ENCODE assay signal across 9 cellular contexts in genomic region chr20:52105573-52106422, GRCh38.
DNase-seq lines count a peak whose midpoint lies in the region; ATAC-seq, FAIRE-seq and TF ChIP-seq lines count a peak whose summit lies in the region.
"Had no signal": no experiment of that assay in that cellular context is flagged by ENCODE, and none has a peak within 500 bp of the region (broad histone marks: within the 10 kb centered on the region; RNA-seq: fewer than 3 reads in every experiment).

No MANE protein-coding gene starts in this region.

- no peak for DNase-seq in HTR-8/SVneo (ENCODE audit: insufficient read length, low spot score)
- no peak for DNase-seq in coronary artery (ENCODE audit: low spot score)
- DNase-seq in mesenchymal stem cell, result peak; percentile 38
- DNase-seq in vagina (ENCODE audit: extremely low spot score in 2 of 2), result no peak
- DNase-seq in GM12892 (ENCODE audit: insufficient read length), result no peak

- H3K4me2 ChIP-seq in mesenchymal stem cell (ENCODE audit: low read length, poor library complexity, severe bottlenecking), result peak overlapping the region; percentile 93

- H3K36me3 ChIP-seq in mesenchymal stem cell (ENCODE audit: control insufficient read depth in 1 of 2, insufficient read depth in 2 of 2, low read depth in 1 of 2, low read length in 2 of 2) (no peaks in the 10 kb centered on the region), vagina (no peaks in the 10 kb centered on the region)

- H3K9me3 ChIP-seq in mesenchymal stem cell (ENCODE audit: control insufficient read depth, low read length), result no peaks in the 10 kb centered on the region
- no peaks in the 10 kb centered on the region for H3K9me3 ChIP-seq in vagina

- no peak overlapping the region for H4K91ac ChIP-seq in mesenchymal stem cell (ENCODE audit: low read length)

- peak overlapping the region; percentile 55 for H3K9ac ChIP-seq in mesenchymal stem cell (ENCODE audit: low read length)

- H3K4ac ChIP-seq in mesenchymal stem cell (ENCODE audit: low read depth in 1 of 2, low read length in 2 of 2), result no peak overlapping the region

- peak; percentile 49 for FAIRE-seq in HTR-8/SVneo (lab: Jason Lieb, UNC)
- no peak for FAIRE-seq in GM12892 (lab: Jason Lieb, UNC)
- FAIRE-seq: GM18507 had no signal

- TF ChIP-seq POLR2A in vagina (IDR thresholded peaks at IDR 0.05) (no peak), GM12892 (IDR thresholded peaks at IDR 0.05; ENCODE audit: low read depth, low read length) (no peak)

- H2AFZ ChIP-seq in mesenchymal stem cell (ENCODE audit: low read depth, low read length), result no peak overlapping the region

- no peak overlapping the region for H2BK12ac ChIP-seq in mesenchymal stem cell (ENCODE audit: low read length in 2 of 2)

- H3K4me1 ChIP-seq in mesenchymal stem cell (ENCODE audit: control insufficient read depth, insufficient read depth, low read depth, low read length) (peaks cover 23% of the 10 kb centered on the region), vagina (peaks cover 26% of the 10 kb centered on the region)

- H3K27me3 ChIP-seq in mesenchymal stem cell (ENCODE audit: control insufficient read depth in 1 of 2, insufficient read depth in 1 of 2, low read length in 2 of 2) (peaks cover 7 to 28% of the 10 kb centered on the region in 2 experiments), vagina (peaks cover 6% of the 10 kb centered on the region)

- H2BK5ac ChIP-seq in mesenchymal stem cell (ENCODE audit: low read depth, low read length, poor library complexity, severe bottlenecking), result no peak overlapping the region

- intact Hi-C loops in vagina (cut with DNase I), result loop anchor here (5.0 kb wide), 2 partner anchors 348 to 797 kb away; no protein-coding TSS in a partner anchor

- no peak overlapping the region for H3K14ac ChIP-seq in mesenchymal stem cell (ENCODE audit: low read length in 2 of 2)

- peak overlapping the region; percentile 68 for H3K4me3 ChIP-seq in coronary artery
- peak overlapping the region in 1 of 2 experiments; percentile 77 for H3K4me3 ChIP-seq in mesenchymal stem cell (ENCODE audit: insufficient read depth in 1 of 2, low read depth in 1 of 2, low read length in 2 of 2)
- H3K4me3 ChIP-seq in vagina, result peak overlapping the region; percentile 31 to 43

- H3K23ac ChIP-seq in mesenchymal stem cell (ENCODE audit: low read length in 2 of 2), result no peak overlapping the region

- ATAC-seq in HG02885 (IDR thresholded peaks at IDR 0.05; ENCODE audit: poor library complexity, unreplicated experiment) (no peak), HG02588 (IDR thresholded peaks at IDR 0.05; ENCODE audit: unreplicated experiment) (no peak)

- TF ChIP-seq CTCF in 22Rv1 (IDR thresholded peaks at IDR 0.05) (peak; percentile 69), coronary artery (IDR thresholded peaks at IDR 0.05) (no peak), vagina (IDR thresholded peaks at IDR 0.05) (peak in 1 of 3 experiments; percentile 10)

- WGBS in mesenchymal stem cell, result 2% methylated on average over 35 of the region's 39 CpGs

- H3K27ac ChIP-seq in 22Rv1 (no peak overlapping the region), coronary artery (no peak overlapping the region), mesenchymal stem cell (ENCODE audit: low read length, poor library complexity, severe bottlenecking) (no peak overlapping the region), vagina (no peak overlapping the region)

- H2AK5ac ChIP-seq in mesenchymal stem cell (ENCODE audit: low read length, severe bottlenecking), result no peak overlapping the region

- no peak overlapping the region for H2BK15ac ChIP-seq in mesenchymal stem cell (ENCODE audit: low read depth, poor library complexity, severe bottlenecking)

- no peak overlapping the region for H2BK120ac ChIP-seq in mesenchymal stem cell (ENCODE audit: low read depth, low read length)

- H4K8ac ChIP-seq in mesenchymal stem cell (ENCODE audit: low read length), result no peak overlapping the region

- peaks cover 24% of the 10 kb centered on the region for H3K79me1 ChIP-seq in mesenchymal stem cell (replicated peaks; ENCODE audit: low read length, poor library complexity, severe bottlenecking)

- peak overlapping the region in 1 of 2 experiments; percentile 37 for H3K18ac ChIP-seq in mesenchymal stem cell (ENCODE audit: low read depth in 1 of 2, low read length in 2 of 2)
